In the genomic region with DNA sequence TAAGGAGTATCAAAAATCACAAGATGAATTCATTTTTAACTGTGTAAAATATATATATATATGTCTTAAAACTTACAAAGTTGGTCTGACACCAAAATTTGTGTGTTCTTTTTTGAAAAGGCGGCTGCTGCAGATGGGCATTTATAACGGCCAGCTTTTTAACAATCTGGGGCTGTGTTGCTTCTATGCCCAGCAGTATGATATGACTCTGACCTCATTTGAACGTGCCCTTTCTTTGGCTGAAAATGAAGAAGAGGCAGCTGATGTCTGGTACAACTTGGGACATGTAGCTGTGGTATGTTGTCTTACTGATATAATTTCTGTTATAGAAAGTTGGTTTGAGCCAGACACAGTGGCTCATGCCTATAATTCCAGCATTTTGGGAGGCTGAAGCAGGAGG, we compare ENCODE assay signal across 15 cellular contexts.
DNase-seq lines count a peak whose midpoint lies in the region.
"Had no signal": no experiment of that assay in that cellular context is flagged by ENCODE, and none has a peak within 500 bp of the region (broad histone marks: within the 10 kb centered on the region; RNA-seq: fewer than 3 reads in every experiment).

No MANE protein-coding gene starts in this region.

- no peaks in the 10 kb centered on the region for H3K27me3 ChIP-seq in layer of hippocampus (ENCODE audit: control insufficient read depth, insufficient read depth, low read length)
- H3K27me3 ChIP-seq: BLaER1 had no signal

- peak in 1 of 49 donors; percentile 39 for DNase-seq in substantia nigra (lab: John Stamatoyannopoulos, UW)
- no peak for DNase-seq in NCI-H146 (lab: John Stamatoyannopoulos, UW)
- no peak for DNase-seq in NCI-H1105 treated with DMSO at 0.1 percent for 48 hours (lab: John Stamatoyannopoulos, UW)
- no peak for DNase-seq in EL
- DNase-seq: ACHN; AML-193; CD4-positive, alpha-beta memory T cell; DMS153; DMS79; GF-D8; GOT3; H7 had no signal

- H3K27ac ChIP-seq in cingulate gyrus (ENCODE audit: low read depth, low read length) = peak overlapping the region; percentile 8
- H3K27ac ChIP-seq in layer of hippocampus (ENCODE audit: low read depth, low read length) = peak overlapping the region; percentile 59
- peak overlapping the region; percentile 60 for H3K27ac ChIP-seq in substantia nigra (ENCODE audit: low read depth, low read length, poor library complexity, severe bottlenecking)
- H3K27ac ChIP-seq: BLaER1 had no signal

Comparison
In these comparisons a context has a peak if more than half of its experiments do, and no peak if none do; other contexts are left out.
1. H3K27ac ChIP-seq: peak in every context shown above with its lines; median percentile 60 in substantia nigra; 59 in layer of hippocampus; 8 in cingulate gyrus.